19 cellular contexts compared by ENCODE assay signal in the genomic region with DNA sequence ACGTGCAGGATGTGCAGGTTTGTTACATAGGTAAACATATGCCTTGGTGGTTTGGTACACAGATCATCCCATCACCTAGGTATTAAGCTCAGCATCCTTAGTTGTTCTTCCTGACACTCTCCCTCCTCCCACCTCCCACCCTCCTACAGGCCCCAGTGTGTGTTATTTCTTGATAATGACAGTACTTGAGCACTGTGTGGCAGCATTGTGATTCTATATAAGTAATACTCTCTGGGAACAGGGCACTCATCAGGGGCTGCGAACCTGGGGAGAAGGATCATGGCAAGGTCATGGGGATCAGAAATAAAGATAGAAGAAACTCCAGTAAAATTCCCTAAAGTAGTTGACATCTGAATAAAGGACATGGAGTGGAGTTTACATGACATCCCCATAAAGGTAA.
"Had no signal": no experiment of that assay in that cellular context is flagged by ENCODE, and none has a peak within 500 bp of the region (broad histone marks: within the 10 kb centered on the region; RNA-seq: fewer than 3 reads in every experiment).

No MANE protein-coding gene starts in this region.

- H3K27ac Mint-ChIP-seq: activated B cell treated with CpG ODN at 0.5 μM for 24 hours; activated CD4-positive, alpha-beta memory T cell treated with anti-CD3 and anti-CD28 coated beads for 36 hours; activated CD8-positive, alpha-beta memory T cell treated with anti-CD3 and anti-CD28 coated beads, Interleukin-2, amount 10 ng/mL, durations not matched to agents 7 days and 5 days; activated naive CD8-positive, alpha-beta T cell treated with anti-CD3 and anti-CD28 coated beads, Interleukin-2, amount 10 ng/mL, durations not matched to agents 7 days and 5 days; activated T-helper 17 cell treated with anti-CD3 and anti-CD28 coated beads, Interleukin-2, amount 50 U/mL, for 72 hours; effector memory CD8-positive, alpha-beta T cell; mesothelial cell of epicardium; natural killer cell treated with Interleukin-12 subunit alpha and Interleukin-12 subunit beta and Interleukin-15 and Interleukin-18, amount 100 ng/mL, for 72 hours had no signal

- H3K36me3 Mint-ChIP-seq: activated CD4-positive, alpha-beta memory T cell treated with anti-CD3 and anti-CD28 coated beads for 36 hours; activated CD8-positive, alpha-beta memory T cell treated with anti-CD3 and anti-CD28 coated beads, Interleukin-2, amount 10 ng/mL, durations not matched to agents 7 days and 5 days; activated naive CD8-positive, alpha-beta T cell treated with anti-CD3 and anti-CD28 coated beads, Interleukin-2, amount 10 ng/mL, durations not matched to agents 7 days and 5 days; mesothelial cell of epicardium; natural killer cell treated with Interleukin-12 subunit alpha and Interleukin-12 subunit beta and Interleukin-15 and Interleukin-18, amount 100 ng/mL, for 72 hours had no signal

- H3K4me1 Mint-ChIP-seq: activated B cell treated with CpG ODN at 0.5 μM for 24 hours; activated CD8-positive, alpha-beta memory T cell treated with anti-CD3 and anti-CD28 coated beads, Interleukin-2, amount 10 ng/mL, durations not matched to agents 7 days and 5 days; activated naive CD8-positive, alpha-beta T cell treated with anti-CD3 and anti-CD28 coated beads, Interleukin-2, amount 10 ng/mL, durations not matched to agents 7 days and 5 days; activated T-helper 17 cell treated with anti-CD3 and anti-CD28 coated beads, Interleukin-2, amount 50 U/mL, for 72 hours; mesothelial cell of epicardium had no signal

- DNase-seq: activated B cell treated with CpG ODN at 0.5 μM for 24 hours; activated CD4-positive, alpha-beta memory T cell treated with anti-CD3 and anti-CD28 coated beads for 36 hours; activated CD4-positive, alpha-beta T cell treated with anti-CD3 and anti-CD28 coated beads for 4 hours; activated CD8-positive, alpha-beta memory T cell treated with anti-CD3 and anti-CD28 coated beads, Interleukin-2, amount 10 ng/mL, durations not matched to agents 7 days and 5 days; activated naive CD4-positive, alpha-beta T cell; activated naive CD8-positive, alpha-beta T cell treated with anti-CD3 and anti-CD28 coated beads, Interleukin-2, amount 10 ng/mL, durations not matched to agents 7 days and 5 days; amygdala; body of pancreas; effector memory CD8-positive, alpha-beta T cell; lower lobe of right lung; nucleus accumbens; stimulated activated CD4-positive, alpha-beta T cell treated with anti-CD3 and anti-CD28 coated beads, Interleukin-12 subunit alpha, Interleukin-12 subunit beta, amount 100 ng/mL, for 4 hours; stimulated activated CD4-positive, alpha-beta T cell treated with anti-CD3 and anti-CD28 coated beads, Interleukin-1b, Interleukin-23, amount 100 ng/mL, for 48 hours; stimulated activated CD8-positive, alpha-beta memory T cell treated with anti-CD3 and anti-CD28 coated beads, Interleukin-4, amount 100 ng/mL, for 48 hours; stimulated activated naive CD4-positive, alpha-beta T cell; upper lobe of right lung had no signal

- H3K9me3 Mint-ChIP-seq: activated CD4-positive, alpha-beta memory T cell treated with anti-CD3 and anti-CD28 coated beads for 36 hours had no signal

- H3K4me3 ChIP-seq: body of pancreas, lower lobe of right lung, upper lobe of right lung had no signal

- H3K27me3 ChIP-seq: body of pancreas, upper lobe of right lung had no signal

- H3K9me3 ChIP-seq: body of pancreas, lower lobe of right lung, upper lobe of right lung had no signal

- H3K4me1 ChIP-seq: body of pancreas, lower lobe of right lung, upper lobe of right lung had no signal

- H3K36me3 ChIP-seq: lower lobe of right lung, upper lobe of right lung had no signal

- H3K4me3 Mint-ChIP-seq: activated B cell treated with CpG ODN at 0.5 μM for 24 hours; activated CD4-positive, alpha-beta memory T cell treated with anti-CD3 and anti-CD28 coated beads for 36 hours; activated CD8-positive, alpha-beta memory T cell treated with anti-CD3 and anti-CD28 coated beads, Interleukin-2, amount 10 ng/mL, durations not matched to agents 7 days and 5 days; activated naive CD8-positive, alpha-beta T cell treated with anti-CD3 and anti-CD28 coated beads, Interleukin-2, amount 10 ng/mL, durations not matched to agents 7 days and 5 days; activated T-helper 17 cell treated with anti-CD3 and anti-CD28 coated beads, Interleukin-2, amount 50 U/mL, for 72 hours; effector memory CD8-positive, alpha-beta T cell; mesothelial cell of epicardium; natural killer cell treated with Interleukin-12 subunit alpha and Interleukin-12 subunit beta and Interleukin-15 and Interleukin-18, amount 100 ng/mL, for 72 hours had no signal

- H3K27ac ChIP-seq: body of pancreas, lower lobe of right lung, upper lobe of right lung had no signal

- ATAC-seq: activated CD8-positive, alpha-beta memory T cell treated with anti-CD3 and anti-CD28 coated beads, Interleukin-2, amount 10 ng/mL, durations not matched to agents 7 days and 5 days; activated T-helper 17 cell treated with anti-CD3 and anti-CD28 coated beads, Interleukin-2, amount 50 U/mL, for 72 hours; body of pancreas; effector memory CD8-positive, alpha-beta T cell; lower lobe of right lung; natural killer cell treated with Interleukin-12 subunit alpha and Interleukin-12 subunit beta and Interleukin-15 and Interleukin-18, amount 100 ng/mL, for 72 hours; upper lobe of right lung had no signal

- H3K27me3 Mint-ChIP-seq: activated B cell treated with CpG ODN at 0.5 μM for 24 hours; activated CD4-positive, alpha-beta memory T cell treated with anti-CD3 and anti-CD28 coated beads for 36 hours; activated CD8-positive, alpha-beta memory T cell treated with anti-CD3 and anti-CD28 coated beads, Interleukin-2, amount 10 ng/mL, durations not matched to agents 7 days and 5 days; activated naive CD8-positive, alpha-beta T cell treated with anti-CD3 and anti-CD28 coated beads, Interleukin-2, amount 10 ng/mL, durations not matched to agents 7 days and 5 days; activated T-helper 17 cell treated with anti-CD3 and anti-CD28 coated beads, Interleukin-2, amount 50 U/mL, for 72 hours; effector memory CD8-positive, alpha-beta T cell; natural killer cell treated with Interleukin-12 subunit alpha and Interleukin-12 subunit beta and Interleukin-15 and Interleukin-18, amount 100 ng/mL, for 72 hours had no signal
